Comparison of ENCODE assay signal across 21 cellular contexts in genomic region chr19:30280018-30280417, GRCh38.
A peak's percentile ranks its signal among the peaks of the same experiment; 100 is the strongest.
DNase-seq lines count a peak whose midpoint lies in the region; ATAC-seq, FAIRE-seq and TF ChIP-seq lines count a peak whose summit lies in the region.
"Had no signal": no experiment of that assay in that cellular context is flagged by ENCODE, and none has a peak within 500 bp of the region (broad histone marks: within the 10 kb centered on the region; RNA-seq: fewer than 3 reads in every experiment).

No MANE protein-coding gene starts in this region.

- no peak for FAIRE-seq in HepG2 (lab: Jason Lieb, UNC)
- FAIRE-seq: A549, D721Med, G401.6, GM12891, GM19239 had no signal

- ATAC-seq in HepG2 (no peak), right lobe of liver (no peak), HG03039 (IDR thresholded peaks at IDR 0.05; ENCODE audit: unreplicated experiment) (no peak)
- ATAC-seq: A549; CD8-positive, alpha-beta T cell had no signal

- no peaks in the 10 kb centered on the region for H4K20me1 ChIP-seq in HepG2 (ENCODE audit: insufficient read depth, low read length)
- H4K20me1 ChIP-seq: BLaER1 treated with 17β-estradiol and CSF1 and Interleukin-3, amounts not matched to agents 10 nM and 100 nM had no signal

- no peaks in the 10 kb centered on the region for H3K4me1 ChIP-seq in HepG2 (ENCODE audit: insufficient read depth, low read length)
- H3K4me1 ChIP-seq in right lobe of liver: no peaks in the 10 kb centered on the region
- H3K4me1 ChIP-seq: A549, Caco-2 had no signal

- TF ChIP-seq POLR2A in HepG2 (IDR thresholded peaks at IDR 0.05; ENCODE audit: insufficient read depth in 1 of 2, low read depth in 2 of 2, low read length in 2 of 2): no peak
- no peak for TF ChIP-seq POLR2A in right lobe of liver (IDR thresholded peaks at IDR 0.05)

- H3K27me3 ChIP-seq in HepG2 (ENCODE audit: control insufficient read depth in 1 of 2, insufficient read depth in 2 of 2, low read length in 2 of 2) (peaks cover 2 to 23% of the 10 kb centered on the region in 2 experiments; a peak in 3 of 5 replicates), right lobe of liver (no peaks in the 10 kb centered on the region)
- H3K27me3 ChIP-seq: BLaER1 treated with 17β-estradiol and CSF1 and Interleukin-3, amounts not matched to agents 10 nM and 100 nM had no signal

- TF ChIP-seq CTCF in HepG2 (CRISPR knock-in tag; IDR thresholded peaks at IDR 0.05): no peak
- TF ChIP-seq CTCF in right lobe of liver (IDR thresholded peaks at IDR 0.05): no peak
- TF ChIP-seq CTCF in progenitor cell of endocrine pancreas (IDR thresholded peaks at IDR 0.05; ENCODE audit: unreplicated experiment): no peak
- no peak for TF ChIP-seq CTCF in endothelial cell (IDR thresholded peaks at IDR 0.05; ENCODE audit: unreplicated experiment)

- H3K36me3 ChIP-seq in HepG2 (replicated peaks in 1 of 2; ENCODE audit: control insufficient read depth in 1 of 2, insufficient read depth in 2 of 2, low read length in 2 of 2): no peaks in the 10 kb centered on the region
- H3K36me3 ChIP-seq in right lobe of liver: no peaks in the 10 kb centered on the region
- H3K36me3 ChIP-seq: BLaER1 treated with 17β-estradiol and CSF1 and Interleukin-3, amounts not matched to agents 10 nM and 100 nM had no signal

- DNase-seq in HepG2 (ENCODE audit: low spot score) (no peak), right lobe of liver (no peak), progenitor cell of endocrine pancreas (ENCODE audit: low spot score, unreplicated experiment) (no peak), endothelial cell (ENCODE audit: low spot score) (no peak)
- DNase-seq: AML-193; Caco-2; Calu3; CD4-positive, alpha-beta T cell; CD8-positive, alpha-beta T cell; DMS79 treated with DMSO at 0.1 percent for 48 hours; GF-D8 had no signal

- BruUV-seq in HepG2 (replicated peaks; lab: Mats Ljungman, UMichigan): no TSS peak

- peaks cover 24% of the 10 kb centered on the region for H3K4me1 Mint-ChIP-seq in progenitor cell of endocrine pancreas (ENCODE audit: low read depth)
- H3K4me1 Mint-ChIP-seq in endothelial cell (ENCODE audit: unreplicated experiment): no peaks in the 10 kb centered on the region
- H3K4me1 Mint-ChIP-seq: B cell had no signal

- no peaks in the 10 kb centered on the region for H3K36me3 Mint-ChIP-seq in progenitor cell of endocrine pancreas (ENCODE audit: insufficient read depth)
- H3K36me3 Mint-ChIP-seq in endothelial cell (ENCODE audit: low read depth, unreplicated experiment): no peaks in the 10 kb centered on the region
- H3K36me3 Mint-ChIP-seq: CD8-positive, alpha-beta T cell had no signal

- H3K4me3 ChIP-seq in HepG2 (replicated peaks in 1 of 3; ENCODE audit: insufficient read depth in 1 of 3, low read depth in 2 of 3, low read length in 3 of 3): no peak overlapping the region
- H3K4me3 ChIP-seq in right lobe of liver: no peak overlapping the region
- H3K4me3 ChIP-seq: A549; BLaER1 treated with 17β-estradiol and CSF1 and Interleukin-3, amounts not matched to agents 10 nM and 100 nM had no signal

- CTCF ChIA-PET in HepG2 (lab: Yijun Ruan, JAX; ENCODE audit: low intra/inter-chr PET ratio, low total read pairs): no interaction called here

- TF ChIP-seq EP300 in HepG2 (IDR thresholded peaks at IDR 0.05; ENCODE audit: low read depth in 2 of 2, low read length in 2 of 2) (no peak), HepG2 (CRISPR knock-in tag; IDR thresholded peaks at IDR 0.05; ENCODE audit: borderline replicate concordance) (no peak)

- no peak overlapping the region for H2AFZ ChIP-seq in HepG2 (ENCODE audit: low read length)

- H3K9me3 ChIP-seq in HepG2 (ENCODE audit: low read length) (no peaks in the 10 kb centered on the region), right lobe of liver (no peaks in the 10 kb centered on the region)
- H3K9me3 ChIP-seq: A549; BLaER1 treated with 17β-estradiol and CSF1 and Interleukin-3, amounts not matched to agents 10 nM and 100 nM; Caco-2 had no signal

- intact Hi-C loops in HepG2 (cut with micrococcal nuclease; ENCODE audit: unreplicated experiment) (no loop called here), right lobe of liver (cut with DNase I) (no loop called here)

- H3K9me3 Mint-ChIP-seq in progenitor cell of endocrine pancreas (ENCODE audit: low read depth) (no peaks in the 10 kb centered on the region), endothelial cell (ENCODE audit: unreplicated experiment) (no peaks in the 10 kb centered on the region)
- H3K9me3 Mint-ChIP-seq: CD4-positive, alpha-beta T cell; CD8-positive, alpha-beta T cell had no signal

- no peak overlapping the region for H3K4me2 ChIP-seq in HepG2 (ENCODE audit: low read depth, low read length)
- H3K4me2 ChIP-seq: A549; BLaER1 treated with 17β-estradiol and CSF1 and Interleukin-3, amounts not matched to agents 10 nM and 100 nM had no signal

- in situ Hi-C loops in HepG2 (cut with HindIII; ENCODE audit: extremely low pct_ligation_motif_present, low pct_unique_long_range_greater_than_20kb): no loop called here

- H3K4me3 Mint-ChIP-seq in progenitor cell of endocrine pancreas (ENCODE audit: low read depth): no peak overlapping the region
- no peak overlapping the region for H3K4me3 Mint-ChIP-seq in endothelial cell (ENCODE audit: unreplicated experiment)
- H3K4me3 Mint-ChIP-seq: B cell; CD4-positive, alpha-beta T cell; CD8-positive, alpha-beta T cell had no signal

- TF ChIP-seq RAD21 in HepG2 (CRISPR knock-in tag; IDR thresholded peaks at IDR 0.05): no peak

- POLR2A ChIA-PET in HepG2 (lab: Yijun Ruan, JAX): no interaction called here

- peak overlapping the region; percentile 18 for H3K27ac Mint-ChIP-seq in progenitor cell of endocrine pancreas
- no peak overlapping the region for H3K27ac Mint-ChIP-seq in endothelial cell (ENCODE audit: unreplicated experiment)
- H3K27ac Mint-ChIP-seq: B cell; CD4-positive, alpha-beta T cell; CD8-positive, alpha-beta T cell had no signal

- no peaks in the 10 kb centered on the region for H3K79me2 ChIP-seq in HepG2 (ENCODE audit: insufficient read depth, low read length)

- WGBS in HepG2 (ENCODE audit: low lambda C conversion rate): 27% methylated on average over 6 of the region's 6 CpGs
- WGBS in right lobe of liver (ENCODE audit: insufficient coverage, low coverage, low lambda C conversion rate, missing lambda C conversion rate): 81% methylated on average over 5 of the region's 6 CpGs

- H3K27me3 Mint-ChIP-seq in progenitor cell of endocrine pancreas (peaks cover 33% of the 10 kb centered on the region), endothelial cell (ENCODE audit: unreplicated experiment) (peaks cover 10% of the 10 kb centered on the region)

- H3K27ac ChIP-seq in HepG2 (ENCODE audit: extremely low read length, insufficient read depth, low read length) (no peak overlapping the region), right lobe of liver (no peak overlapping the region)
- H3K27ac ChIP-seq: 22Rv1; A549; BLaER1 treated with 17β-estradiol and CSF1 and Interleukin-3, amounts not matched to agents 10 nM and 100 nM; C4-2B had no signal

- no peak overlapping the region for H3K9ac ChIP-seq in HepG2 (ENCODE audit: insufficient read depth, low read depth, low read length)
- H3K9ac ChIP-seq: BLaER1 treated with 17β-estradiol and CSF1 and Interleukin-3, amounts not matched to agents 10 nM and 100 nM had no signal

TF ChIP-seq in HepG2, 621 proteins besides CTCF, POLR2A, EP300 and RAD21:
- TF ChIP-seq FOXA1 (IDR thresholded peaks at IDR 0.05) (0 out of 2 replicates have a peak, but pooled peaks have one; percentile 14), FOXA1 (CRISPR knock-in tag; IDR thresholded peaks at IDR 0.05) (no peak), ZNF362 (CRISPR knock-in tag; IDR thresholded peaks at IDR 0.05; ENCODE audit: borderline replicate concordance) (no peak)
